ENCODE assay signal across 15 cellular contexts in the genomic region with DNA sequence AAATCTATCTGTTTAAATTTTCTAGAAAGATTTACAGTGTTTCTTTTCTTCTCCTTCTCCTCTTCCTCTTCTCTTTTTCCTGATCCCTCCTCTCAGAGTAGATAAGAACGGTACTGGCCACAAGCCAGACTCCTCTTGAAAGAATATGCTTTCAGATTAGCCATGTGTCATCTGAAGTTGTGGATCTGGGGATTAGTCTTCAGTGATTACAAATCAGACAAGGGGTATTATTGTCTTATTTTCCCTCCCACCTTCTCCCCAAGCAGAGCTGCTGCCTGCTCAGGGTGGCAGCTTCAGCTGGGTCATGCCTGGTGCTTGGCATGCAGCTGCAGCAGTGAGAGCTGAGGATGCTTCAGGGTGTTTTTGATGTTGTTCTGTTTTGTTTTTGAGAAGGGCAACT. TPM values are rescaled to one million over a fixed set of nuclear protein-coding genes. Genes with fewer than 3 reads are reported as not detected.
A peak's percentile ranks its signal among the peaks of the same experiment; 100 is the strongest.
DNase-seq lines count a peak whose midpoint lies in the region; ATAC-seq and TF ChIP-seq lines count a peak whose summit lies in the region.
"Had no signal": no experiment of that assay in that cellular context is flagged by ENCODE, and none has a peak within 500 bp of the region (broad histone marks: within the 10 kb centered on the region; RNA-seq: fewer than 3 reads in every experiment).

No MANE protein-coding gene starts in this region.

- H3K4me1 ChIP-seq in A673 (ENCODE audit: insufficient read depth, low read length, poor library complexity, severe bottlenecking) = peaks cover 20% of the 10 kb centered on the region
- H3K4me1 ChIP-seq in SJCRH30 = peaks cover 20% of the 10 kb centered on the region

- intact Hi-C loops in A673 (cut with micrococcal nuclease; ENCODE audit: unreplicated experiment) = no loop called here

- in situ Hi-C loops in ACHN (cut with HindIII; ENCODE audit: low pct_ligation_motif_present, low pct_unique_long_range_greater_than_20kb, low sequenced_read_pairs) = no loop called here

- BruUV-seq in A673 (replicated peaks; lab: Mats Ljungman, UMichigan) = no TSS peak

- no peak for TF ChIP-seq CTCF in A673 (conservative IDR thresholded peaks at IDR 0.05; ENCODE audit: low read depth, low read length)
- TF ChIP-seq CTCF in fibroblast of pulmonary artery (IDR thresholded peaks at IDR 0.05; ENCODE audit: low read length, missing control alignments) = no peak

- H3K4me3 Mint-ChIP-seq in activated CD4-positive, alpha-beta T cell treated with anti-CD3 and anti-CD28 coated beads, Interleukin-2, amount 10 ng/mL, durations not matched to agents 7 days and 5 days = no peak overlapping the region
- H3K4me3 Mint-ChIP-seq: activated CD8-positive, alpha-beta memory T cell treated with anti-CD3 and anti-CD28 coated beads, Interleukin-2, amount 10 ng/mL, durations not matched to agents 7 days and 5 days; activated naive CD8-positive, alpha-beta T cell treated with anti-CD3 and anti-CD28 coated beads, Interleukin-2, amount 50 U/mL, for 24 hours; CD4-positive, CD25-positive, alpha-beta regulatory T cell had no signal

- H3K4me3 ChIP-seq in A673 (ENCODE audit: low read depth, low read length, poor library complexity, severe bottlenecking) (no peak overlapping the region), SJCRH30 (no peak overlapping the region), fibroblast of pulmonary artery (replicated peaks; ENCODE audit: low read depth, low read length) (no peak overlapping the region)

- CTCF ChIA-PET in A673 (lab: Charles Lee) = no interaction called here
- CTCF ChIA-PET in activated CD4-positive, alpha-beta T cell treated with anti-CD3 and anti-CD28 coated beads, Interleukin-2, amount 10 ng/mL, durations not matched to agents 7 days and 5 days (lab: Charles Lee) = no interaction called here

- no peak overlapping the region for H3K27ac ChIP-seq in A673 (ENCODE audit: low read depth, low read length, poor library complexity, severe bottlenecking)
- peak overlapping the region; percentile 31 for H3K27ac ChIP-seq in SJCRH30

- no peak for ATAC-seq in HG02885 (IDR thresholded peaks at IDR 0.05; ENCODE audit: poor library complexity, unreplicated experiment)
- ATAC-seq: activated CD8-positive, alpha-beta memory T cell treated with anti-CD3 and anti-CD28 coated beads, Interleukin-2, amount 10 ng/mL, durations not matched to agents 7 days and 5 days; activated naive CD8-positive, alpha-beta T cell treated with anti-CD3 and anti-CD28 coated beads, Interleukin-2, amount 50 U/mL, for 24 hours had no signal

- H3K9me3 Mint-ChIP-seq in activated CD4-positive, alpha-beta T cell treated with anti-CD3 and anti-CD28 coated beads, Interleukin-2, amount 10 ng/mL, durations not matched to agents 7 days and 5 days = no peaks in the 10 kb centered on the region
- H3K9me3 Mint-ChIP-seq: activated naive CD8-positive, alpha-beta T cell treated with anti-CD3 and anti-CD28 coated beads, Interleukin-2, amount 50 U/mL, for 24 hours had no signal

- no peaks in the 10 kb centered on the region for H3K27me3 ChIP-seq in A673 (replicated peaks; ENCODE audit: insufficient read depth, low read depth, low read length, poor library complexity)
- no peaks in the 10 kb centered on the region for H3K27me3 ChIP-seq in SJCRH30

- H3K36me3 ChIP-seq in A673 (ENCODE audit: insufficient read depth, low read length, poor library complexity, severe bottlenecking) (no peaks in the 10 kb centered on the region), SJCRH30 (no peaks in the 10 kb centered on the region)

- no peaks in the 10 kb centered on the region for H3K36me3 Mint-ChIP-seq in activated CD4-positive, alpha-beta T cell treated with anti-CD3 and anti-CD28 coated beads, Interleukin-2, amount 10 ng/mL, durations not matched to agents 7 days and 5 days (ENCODE audit: low read depth)
- H3K36me3 Mint-ChIP-seq: activated CD8-positive, alpha-beta memory T cell treated with anti-CD3 and anti-CD28 coated beads, Interleukin-2, amount 10 ng/mL, durations not matched to agents 7 days and 5 days; CD4-positive, CD25-positive, alpha-beta regulatory T cell; naive B cell had no signal

- POLR2A ChIA-PET in A673 (lab: Charles Lee; ENCODE audit: low non-redundant PET) = no interaction called here
- POLR2A ChIA-PET in activated CD4-positive, alpha-beta T cell treated with anti-CD3 and anti-CD28 coated beads, Interleukin-2, amount 10 ng/mL, durations not matched to agents 7 days and 5 days (lab: Charles Lee) = no interaction called here

- DNase-seq in A673 (ENCODE audit: low spot score) = peak; percentile 69
- peak; percentile 55 for DNase-seq in EH (ENCODE audit: low read depth)
- peak; percentile 49 to 68 for DNase-seq in SJCRH30
- peak; percentile 33 for DNase-seq in fibroblast of pulmonary artery (ENCODE audit: low read depth)
- no peak for DNase-seq in ACHN
- no peak for DNase-seq in activated CD4-positive, alpha-beta T cell treated with anti-CD3 and anti-CD28 coated beads, Interleukin-2, amount 10 ng/mL, durations not matched to agents 7 days and 5 days
- DNase-seq in activated effector memory CD4-positive, alpha-beta T cell treated with anti-CD3 and anti-CD28 coated beads, Interleukin-2, amount 50 U/mL, for 16 hours = no peak
- DNase-seq: activated CD8-positive, alpha-beta memory T cell treated with anti-CD3 and anti-CD28 coated beads, Interleukin-2, amount 10 ng/mL, durations not matched to agents 7 days and 5 days; activated naive CD8-positive, alpha-beta T cell treated with anti-CD3 and anti-CD28 coated beads, Interleukin-2, amount 50 U/mL, for 24 hours; CD4-positive, CD25-positive, alpha-beta regulatory T cell; MM.1S; naive B cell; stimulated activated CD8-positive, alpha-beta memory T cell treated with anti-CD3 and anti-CD28 coated beads, Interleukin-4, amount 100 ng/mL, for 48 hours had no signal

- H3K27ac Mint-ChIP-seq in activated CD4-positive, alpha-beta T cell treated with anti-CD3 and anti-CD28 coated beads, Interleukin-2, amount 10 ng/mL, durations not matched to agents 7 days and 5 days = no peak overlapping the region
- H3K27ac Mint-ChIP-seq: activated CD8-positive, alpha-beta memory T cell treated with anti-CD3 and anti-CD28 coated beads, Interleukin-2, amount 10 ng/mL, durations not matched to agents 7 days and 5 days; activated naive CD8-positive, alpha-beta T cell treated with anti-CD3 and anti-CD28 coated beads, Interleukin-2, amount 50 U/mL, for 24 hours; CD4-positive, CD25-positive, alpha-beta regulatory T cell; naive B cell had no signal

- peaks cover 20% of the 10 kb centered on the region for H3K27me3 Mint-ChIP-seq in activated CD4-positive, alpha-beta T cell treated with anti-CD3 and anti-CD28 coated beads, Interleukin-2, amount 10 ng/mL, durations not matched to agents 7 days and 5 days
- H3K27me3 Mint-ChIP-seq: naive B cell had no signal

- H3K9me3 ChIP-seq in A673 (ENCODE audit: low read depth, low read length, poor library complexity, severe bottlenecking) (no peaks in the 10 kb centered on the region), SJCRH30 (replicated peaks) (no peaks in the 10 kb centered on the region)

- no peaks in the 10 kb centered on the region for H3K4me1 Mint-ChIP-seq in activated CD4-positive, alpha-beta T cell treated with anti-CD3 and anti-CD28 coated beads, Interleukin-2, amount 10 ng/mL, durations not matched to agents 7 days and 5 days
- H3K4me1 Mint-ChIP-seq: activated CD8-positive, alpha-beta memory T cell treated with anti-CD3 and anti-CD28 coated beads, Interleukin-2, amount 10 ng/mL, durations not matched to agents 7 days and 5 days; activated naive CD8-positive, alpha-beta T cell treated with anti-CD3 and anti-CD28 coated beads, Interleukin-2, amount 50 U/mL, for 24 hours; CD4-positive, CD25-positive, alpha-beta regulatory T cell had no signal

RNA-seq across cellular contexts. Expression of gene SGIP1, which starts 42.7 kb away (rescaled TPM):
- 1.4 and 1.6 TPM in 2 replicates for total RNA-seq in A673 (2021)
- 0.05 and 0.18 TPM in 2 replicates for total RNA-seq in SJCRH30 (2014; rRNA removed; shearing (Covaris generic))
- not detected for total RNA-seq in activated CD4-positive, alpha-beta T cell treated with anti-CD3 and anti-CD28 coated beads, Interleukin-2, amount 10 ng/mL, durations not matched to agents 7 days and 5 days
- total RNA-seq: activated CD8-positive, alpha-beta memory T cell treated with anti-CD3 and anti-CD28 coated beads, Interleukin-2, amount 10 ng/mL, durations not matched to agents 7 days and 5 days; CD4-positive, CD25-positive, alpha-beta regulatory T cell; OCI-LY7 had no signal

Comparison
In these comparisons a context has a peak if more than half of its experiments do, and no peak if none do; other contexts are left out.
1. DNase-seq: peak in A673 (single experiment), EH (single experiment), SJCRH30 (2 of 2) and fibroblast of pulmonary artery (single experiment); none in ACHN (single experiment), activated CD4-positive, alpha-beta T cell treated with anti-CD3 and anti-CD28 coated beads, Interleukin-2, amount 10 ng/mL, durations not matched to agents 7 days and 5 days (single experiment) and activated effector memory CD4-positive, alpha-beta T cell treated with anti-CD3 and anti-CD28 coated beads, Interleukin-2, amount 50 U/mL, for 16 hours (single experiment).